ENCODE assay signal across 26 cellular contexts in genomic region chr12:52754135-52754534, GRCh38. TPM values are rescaled to one million over a fixed set of nuclear protein-coding genes. Genes with fewer than 3 reads are reported as not detected.
DNase-seq lines count a peak whose midpoint lies in the region; ATAC-seq, FAIRE-seq and TF ChIP-seq lines count a peak whose summit lies in the region.
"Had no signal": no experiment of that assay in that cellular context is flagged by ENCODE, and none has a peak within 500 bp of the region (broad histone marks: within the 10 kb centered on the region; RNA-seq: fewer than 3 reads in every experiment).

No MANE protein-coding gene starts in this region.

- peaks cover 2% of the 10 kb centered on the region for H3K36me3 Mint-ChIP-seq in astrocyte (ENCODE audit: low read depth, unreplicated experiment)
- H3K36me3 Mint-ChIP-seq: CD4-positive, CD25-positive, alpha-beta regulatory T cell; CD8-positive, alpha-beta T cell had no signal

- H3K27ac Mint-ChIP-seq in astrocyte (ENCODE audit: unreplicated experiment), result peak overlapping the region; percentile 17
- H3K27ac Mint-ChIP-seq: B cell; CD4-positive, CD25-positive, alpha-beta regulatory T cell; CD8-positive, alpha-beta T cell; H9; HFFc6 had no signal

- peak; percentile 20 to 53 for DNase-seq in NCI-H2081 (lab: John Stamatoyannopoulos, UW)
- no peak for DNase-seq in NCI-H2081 treated with DMSO at 0.1 percent for 48 hours (lab: John Stamatoyannopoulos, UW)
- DNase-seq in COR-L47 (lab: John Stamatoyannopoulos, UW), result peak; percentile 28
- no peak for DNase-seq in astrocyte (ENCODE audit: low read depth)
- no peak for DNase-seq in activated CD8-positive, alpha-beta memory T cell treated with anti-CD3 and anti-CD28 coated beads for 24 hours
- DNase-seq: 8988T; CD4-positive, CD25-positive, alpha-beta regulatory T cell; CD8-positive, alpha-beta T cell; DMS 273 treated with DMSO at 0.1 percent for 48 hours; DMS79; EL; GDM1; GM23248; H9; HFFc6 had no signal

- H3K4me3 Mint-ChIP-seq in astrocyte (ENCODE audit: unreplicated experiment), result no peak overlapping the region
- H3K4me3 Mint-ChIP-seq: B cell; CD4-positive, CD25-positive, alpha-beta regulatory T cell; CD8-positive, alpha-beta T cell; H9; HFFc6 had no signal

- ATAC-seq in GM21367 (IDR thresholded peaks at IDR 0.05; ENCODE audit: unreplicated experiment) (no peak), GM21529 (IDR thresholded peaks at IDR 0.05; ENCODE audit: unreplicated experiment) (no peak)
- ATAC-seq: A549; CD8-positive, alpha-beta T cell; GM12878; HCT116 had no signal

- no peaks in the 10 kb centered on the region for H3K36me3 ChIP-seq in astrocyte (ENCODE audit: insufficient read depth, low read length)
- H3K36me3 ChIP-seq: BLaER1 had no signal

- H4K20me1 ChIP-seq in astrocyte (ENCODE audit: insufficient read depth, low read length), result no peaks in the 10 kb centered on the region
- H4K20me1 ChIP-seq: BLaER1 had no signal

- H3K4me2 ChIP-seq in astrocyte (ENCODE audit: low read length), result no peak overlapping the region
- H3K4me2 ChIP-seq: A549, BLaER1 had no signal

- no peak overlapping the region for H3K27ac ChIP-seq in astrocyte (ENCODE audit: low read depth, low read length)
- H3K27ac ChIP-seq: A549, BLaER1, C4-2B, GM23248 had no signal

- H3K27me3 Mint-ChIP-seq in astrocyte (ENCODE audit: low read depth, unreplicated experiment), result peaks cover 57% of the 10 kb centered on the region

- H3K27me3 ChIP-seq in astrocyte (ENCODE audit: insufficient read depth, low read length), result peaks cover 27% of the 10 kb centered on the region
- H3K27me3 ChIP-seq: BLaER1 had no signal

- no peaks in the 10 kb centered on the region for H3K4me1 Mint-ChIP-seq in astrocyte (ENCODE audit: low read depth, unreplicated experiment)
- H3K4me1 Mint-ChIP-seq: B cell; CD4-positive, CD25-positive, alpha-beta regulatory T cell; H9 had no signal

- H3K4me3 ChIP-seq in astrocyte (ENCODE audit: insufficient read depth, low read depth, low read length), result no peak overlapping the region
- H3K4me3 ChIP-seq: A549, BLaER1, GM12878, GM23248 had no signal

- no peak for TF ChIP-seq CTCF in astrocyte (IDR thresholded peaks at IDR 0.05; ENCODE audit: insufficient read depth, low read depth, low read length)

- H3K79me2 ChIP-seq in astrocyte (ENCODE audit: insufficient read depth, low read length), result no peaks in the 10 kb centered on the region

- peaks cover 3% of the 10 kb centered on the region for H3K9me3 Mint-ChIP-seq in astrocyte (ENCODE audit: unreplicated experiment)
- H3K9me3 Mint-ChIP-seq: CD8-positive, alpha-beta T cell; H9; HFFc6 had no signal

- no peak for FAIRE-seq in astrocyte (lab: Jason Lieb, UNC)
- FAIRE-seq: A549, D721Med, GM12878, GM19239 had no signal

- no peak overlapping the region for H3K9ac ChIP-seq in astrocyte (ENCODE audit: low read length)
- H3K9ac ChIP-seq: BLaER1, GM23248 had no signal

- H2AFZ ChIP-seq in astrocyte (ENCODE audit: low read depth, low read length), result no peak overlapping the region
- H2AFZ ChIP-seq: GM23248 had no signal

- H3K9me3 ChIP-seq in astrocyte (ENCODE audit: insufficient read depth, low read depth, low read length), result no peaks in the 10 kb centered on the region
- H3K9me3 ChIP-seq: A549 had no signal

- no peaks in the 10 kb centered on the region for H3K4me1 ChIP-seq in astrocyte (ENCODE audit: insufficient read depth, low read length)
- H3K4me1 ChIP-seq: A549 had no signal

RNA-seq across cellular contexts. Expression of gene KRT76, which starts 23.0 kb away (rescaled TPM):
- total RNA-seq in astrocyte, result not detected in 2 replicates
- total RNA-seq: B cell; CD4-positive, CD25-positive, alpha-beta regulatory T cell; CD8-positive, alpha-beta T cell; GM12878; GM23248; H4; H9; HFFc6 had no signal

RNA-seq across cellular contexts. Expression of gene KRT3, which starts 41.8 kb away (rescaled TPM):
- total RNA-seq in astrocyte, result 0.09 and 0.43 TPM in 2 replicates
- total RNA-seq: B cell; CD4-positive, CD25-positive, alpha-beta regulatory T cell; CD8-positive, alpha-beta T cell; GM12878; GM23248; H4; H9; HFFc6 had no signal

RNA-seq across cellular contexts. Expression of gene KRT77, which starts 50.8 kb away (rescaled TPM):
- not detected in 2 replicates for total RNA-seq in astrocyte
- total RNA-seq: B cell; CD4-positive, CD25-positive, alpha-beta regulatory T cell; CD8-positive, alpha-beta T cell; GM12878; GM23248; H4; H9; HFFc6 had no signal

RNA-seq across cellular contexts. Expression of gene KRT4, which starts 59.8 kb away (rescaled TPM):
- total RNA-seq in astrocyte, result not detected in 2 replicates
- total RNA-seq: B cell; CD4-positive, CD25-positive, alpha-beta regulatory T cell; CD8-positive, alpha-beta T cell; GM12878; H4; H9 had no signal

Comparison
In these comparisons a context has a peak if more than half of its experiments do, and no peak if none do; other contexts are left out.
1. DNase-seq: peak in NCI-H2081 (2 of 2) and COR-L47 (single experiment); none in NCI-H2081 treated with DMSO at 0.1 percent for 48 hours (single experiment), astrocyte (single experiment) and activated CD8-positive, alpha-beta memory T cell treated with anti-CD3 and anti-CD28 coated beads for 24 hours (single experiment).